In the genomic region with DNA sequence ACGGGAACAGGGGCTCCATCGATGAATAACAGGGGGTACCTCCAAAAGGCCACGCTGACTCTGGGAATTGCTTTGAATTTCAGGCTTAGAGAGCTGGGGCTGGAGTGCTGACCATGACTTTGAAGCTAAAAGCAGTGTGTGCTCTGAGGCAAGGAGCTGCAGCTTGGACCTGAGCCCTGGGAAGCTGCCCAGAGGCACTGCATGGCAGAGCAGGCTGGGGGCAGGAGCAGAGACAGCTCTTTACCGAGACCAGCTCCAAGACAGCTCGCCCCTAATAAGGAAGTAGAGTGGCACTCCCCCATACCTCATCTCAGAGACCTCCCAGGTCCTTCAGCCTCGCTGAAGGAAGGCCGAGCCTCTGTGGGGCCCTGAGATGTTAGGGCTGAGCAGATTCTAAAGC, we compare ENCODE assay signal across 17 cellular contexts.
DNase-seq lines count a peak whose midpoint lies in the region; TF ChIP-seq lines count a peak whose summit lies in the region.
"Had no signal": no experiment of that assay in that cellular context is flagged by ENCODE, and none has a peak within 500 bp of the region (broad histone marks: within the 10 kb centered on the region; RNA-seq: fewer than 3 reads in every experiment).

No MANE protein-coding gene starts in this region.

- no peak for TF ChIP-seq CTCF in fibroblast of lung (conservative IDR thresholded peaks at IDR 0.05 in 1 of 2, IDR thresholded peaks at IDR 0.05 in 1 of 2; ENCODE audit: low read depth in 1 of 2, low read length in 2 of 2)
- no peak for TF ChIP-seq CTCF in vagina (IDR thresholded peaks at IDR 0.05)
- TF ChIP-seq CTCF in osteocyte (IDR thresholded peaks at IDR 0.05), result no peak
- no peak for TF ChIP-seq CTCF in MCF 10A (IDR thresholded peaks at IDR 0.05; ENCODE audit: unreplicated experiment)

- no peak overlapping the region for H2AFZ ChIP-seq in fibroblast of lung (ENCODE audit: low read length)

- no peaks in the 10 kb centered on the region for H3K9me3 Mint-ChIP-seq in activated CD4-positive, alpha-beta T cell treated with anti-CD3 and anti-CD28 coated beads, Interleukin-2, amount 10 ng/mL, durations not matched to agents 24 days and 14 days
- H3K9me3 Mint-ChIP-seq in osteocyte (ENCODE audit: unreplicated experiment) (no peaks in the 10 kb centered on the region), MCF 10A (ENCODE audit: unreplicated experiment) (no peaks in the 10 kb centered on the region)

- no peaks in the 10 kb centered on the region for H3K36me3 Mint-ChIP-seq in activated CD4-positive, alpha-beta T cell treated with anti-CD3 and anti-CD28 coated beads, Interleukin-2, amount 10 ng/mL, durations not matched to agents 24 days and 14 days (ENCODE audit: low read depth)
- no peaks in the 10 kb centered on the region for H3K36me3 Mint-ChIP-seq in osteocyte (ENCODE audit: unreplicated experiment)
- H3K36me3 Mint-ChIP-seq in MCF 10A (ENCODE audit: insufficient read depth, unreplicated experiment), result no peaks in the 10 kb centered on the region
- H3K36me3 Mint-ChIP-seq: memory B cell had no signal

- BruUV-seq in MCF 10A (replicated peaks; lab: Mats Ljungman, UMichigan), result no TSS peak

- peak; percentile 33 for DNase-seq in activated CD4-positive, alpha-beta T cell treated with anti-CD3 and anti-CD28 coated beads, Interleukin-2, amount 10 ng/mL, durations not matched to agents 24 days and 14 days
- no peak for DNase-seq in activated CD4-positive, alpha-beta T cell treated with anti-CD3 and anti-CD28 coated beads, Interleukin-2, amount 50 U/mL, for 1 hour
- DNase-seq in fibroblast of lung (ENCODE audit: low read depth in 2 of 2) (peak; percentile 39 to 41), midbrain (lab: John Stamatoyannopoulos, UW) (peak; percentile 19), vagina (ENCODE audit: extremely low spot score in 2 of 2) (peak; percentile 79 to 84), osteocyte (ENCODE audit: extremely low spot score, unreplicated experiment) (no peak), MCF 10A (ENCODE audit: unreplicated experiment) (no peak)
- DNase-seq in activated CD4-positive, alpha-beta T cell treated with anti-CD3 and anti-CD28 coated beads, Interleukin-2, amount 50 U/mL, for 4 hours, result no peak
- DNase-seq: activated naive CD4-positive, alpha-beta T cell treated with anti-CD3 and anti-CD28 coated beads, Interleukin-2, amount 50 U/mL, for 16 hours; dermis blood vessel endothelial cell; DMS53; GOT3; NCI-H1417; NCI-H69; RPMI8226 had no signal

- no peak for TF ChIP-seq POLR2A in vagina (IDR thresholded peaks at IDR 0.05)

- CTCF ChIA-PET in MCF 10A (lab: Yijun Ruan, JAX), result interaction anchor here (0.6 to 1.8 kb wide), 8 partner anchors 25 to 1192 kb away, joined by 3 to 7 read pairs (median 4); no protein-coding TSS in a partner anchor

- H3K4me1 ChIP-seq in fibroblast of lung (ENCODE audit: control insufficient read depth, extremely low read depth, insufficient read depth, low read length) (peaks cover 14% of the 10 kb centered on the region), vagina (peaks cover 16% of the 10 kb centered on the region)

- no peak overlapping the region for H3K27ac Mint-ChIP-seq in activated CD4-positive, alpha-beta T cell treated with anti-CD3 and anti-CD28 coated beads, Interleukin-2, amount 10 ng/mL, durations not matched to agents 24 days and 14 days
- H3K27ac Mint-ChIP-seq in osteocyte (ENCODE audit: unreplicated experiment) (no peak overlapping the region), MCF 10A (ENCODE audit: low read depth, unreplicated experiment) (no peak overlapping the region)
- H3K27ac Mint-ChIP-seq: memory B cell had no signal

- no peak overlapping the region for H3K4me3 ChIP-seq in fibroblast of lung (replicated peaks in 1 of 4; ENCODE audit: control extremely low read depth in 1 of 4, insufficient read depth in 1 of 4, low read depth in 3 of 4, low read length in 4 of 4)
- H3K4me3 ChIP-seq in vagina, result no peak overlapping the region
- H3K4me3 ChIP-seq: GM12878 had no signal

- POLR2A ChIA-PET in MCF 10A (lab: Yijun Ruan, JAX), result interaction anchor here (0.7 to 1.3 kb wide), 2 partner anchors 316 to 322 kb away, joined by 3 to 5 read pairs; no protein-coding TSS in a partner anchor

- intact Hi-C loops in activated CD4-positive, alpha-beta T cell treated with anti-CD3 and anti-CD28 coated beads, Interleukin-2, amount 10 ng/mL, durations not matched to agents 24 days and 14 days (cut with micrococcal nuclease), result no loop called here
- intact Hi-C loops in vagina (cut with DNase I), result loop anchor here (10.0 kb wide), 1 partner anchor 322 kb away; the partner anchor contains the start of gene IRS2
- intact Hi-C loops in MCF 10A (cut with micrococcal nuclease), result loop anchor here (5.0 kb wide), 3 partner anchors 109 to 719 kb away; no protein-coding TSS in a partner anchor

- no peaks in the 10 kb centered on the region for H3K9me3 ChIP-seq in fibroblast of lung (ENCODE audit: control insufficient read depth, insufficient read depth, low read depth, low read length)
- H3K9me3 ChIP-seq in vagina, result no peaks in the 10 kb centered on the region

- H3K9ac ChIP-seq in fibroblast of lung (ENCODE audit: insufficient read depth, low read length), result no peak overlapping the region

- H3K27ac ChIP-seq in fibroblast of lung (ENCODE audit: insufficient read depth, low read length) (no peak overlapping the region), vagina (no peak overlapping the region)

- H3K79me2 ChIP-seq in fibroblast of lung (ENCODE audit: control insufficient read depth, insufficient read depth, low read length), result no peaks in the 10 kb centered on the region

- H3K4me1 Mint-ChIP-seq in activated CD4-positive, alpha-beta T cell treated with anti-CD3 and anti-CD28 coated beads, Interleukin-2, amount 10 ng/mL, durations not matched to agents 24 days and 14 days, result no peaks in the 10 kb centered on the region
- peaks cover 16% of the 10 kb centered on the region for H3K4me1 Mint-ChIP-seq in osteocyte (ENCODE audit: unreplicated experiment)
- H3K4me1 Mint-ChIP-seq in MCF 10A (ENCODE audit: insufficient read depth, unreplicated experiment), result peaks cover 39% of the 10 kb centered on the region
- H3K4me1 Mint-ChIP-seq: memory B cell had no signal

- H3K4me2 ChIP-seq in fibroblast of lung (ENCODE audit: extremely low read depth, insufficient read depth, low read length), result no peak overlapping the region

- H4K20me1 ChIP-seq in fibroblast of lung (ENCODE audit: control insufficient read depth, extremely low read depth, insufficient read depth, low read length), result no peaks in the 10 kb centered on the region

- H3K36me3 ChIP-seq in fibroblast of lung (ENCODE audit: control insufficient read depth, insufficient read depth, low read length), result no peaks in the 10 kb centered on the region
- H3K36me3 ChIP-seq in vagina, result no peaks in the 10 kb centered on the region

- H3K4me3 Mint-ChIP-seq in activated CD4-positive, alpha-beta T cell treated with anti-CD3 and anti-CD28 coated beads, Interleukin-2, amount 10 ng/mL, durations not matched to agents 24 days and 14 days, result no peak overlapping the region
- H3K4me3 Mint-ChIP-seq in osteocyte (ENCODE audit: unreplicated experiment), result no peak overlapping the region
- no peak overlapping the region for H3K4me3 Mint-ChIP-seq in MCF 10A (ENCODE audit: unreplicated experiment)
- H3K4me3 Mint-ChIP-seq: memory B cell had no signal

- H3K27me3 ChIP-seq in fibroblast of lung (ENCODE audit: control insufficient read depth, insufficient read depth, low read length) (no peaks in the 10 kb centered on the region), vagina (no peaks in the 10 kb centered on the region)

- no peaks in the 10 kb centered on the region for H3K27me3 Mint-ChIP-seq in activated CD4-positive, alpha-beta T cell treated with anti-CD3 and anti-CD28 coated beads, Interleukin-2, amount 10 ng/mL, durations not matched to agents 24 days and 14 days
- H3K27me3 Mint-ChIP-seq in osteocyte (ENCODE audit: unreplicated experiment) (no peaks in the 10 kb centered on the region), MCF 10A (ENCODE audit: insufficient read depth, unreplicated experiment) (no peaks in the 10 kb centered on the region)

Comparison
In these comparisons a context has a peak if more than half of its experiments do, and no peak if none do; other contexts are left out.
1. DNase-seq: peak in activated CD4-positive, alpha-beta T cell treated with anti-CD3 and anti-CD28 coated beads, Interleukin-2, amount 10 ng/mL, durations not matched to agents 24 days and 14 days (single experiment), fibroblast of lung (2 of 2), midbrain (single experiment) and vagina (2 of 2); none in activated CD4-positive, alpha-beta T cell treated with anti-CD3 and anti-CD28 coated beads, Interleukin-2, amount 50 U/mL, for 1 hour (single experiment), osteocyte (single experiment), MCF 10A (single experiment) and activated CD4-positive, alpha-beta T cell treated with anti-CD3 and anti-CD28 coated beads, Interleukin-2, amount 50 U/mL, for 4 hours (0 of 2).